26 cellular contexts compared by ENCODE assay signal in the genomic region with DNA sequence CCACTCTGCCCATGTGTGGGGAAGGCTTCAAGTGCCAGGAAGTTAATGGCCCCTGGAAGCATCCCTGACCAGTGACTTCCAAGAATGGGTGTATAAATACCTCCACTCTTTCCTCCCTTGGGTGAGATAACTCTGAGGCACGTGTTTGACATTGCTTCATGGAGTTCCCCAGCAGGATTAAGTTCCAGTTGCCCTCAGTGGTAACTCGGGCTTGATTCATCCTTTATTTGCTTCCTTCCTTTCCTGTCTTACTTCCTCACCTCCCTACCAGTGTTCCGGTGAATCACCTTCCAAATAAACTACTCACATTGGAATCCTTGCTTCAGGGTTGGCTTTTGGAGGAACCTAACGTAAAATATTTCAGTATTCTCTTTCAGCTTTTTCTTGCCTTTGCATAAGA.
DNase-seq lines count a peak whose midpoint lies in the region; TF ChIP-seq lines count a peak whose summit lies in the region.
"Had no signal": no experiment of that assay in that cellular context is flagged by ENCODE, and none has a peak within 500 bp of the region (broad histone marks: within the 10 kb centered on the region; RNA-seq: fewer than 3 reads in every experiment).

No MANE protein-coding gene starts in this region.

- no peak overlapping the region for H3K4me3 ChIP-seq in osteoblast (ENCODE audit: insufficient read depth, low read length)
- H3K4me3 ChIP-seq: vagina had no signal

- peaks cover 9% of the 10 kb centered on the region for H3K36me3 Mint-ChIP-seq in endothelial cell (ENCODE audit: low read depth, unreplicated experiment)
- H3K36me3 Mint-ChIP-seq: CD14-positive monocyte had no signal

- no peaks in the 10 kb centered on the region for H3K9me3 ChIP-seq in osteoblast (ENCODE audit: low read depth, low read length)
- H3K9me3 ChIP-seq: neutrophil, vagina had no signal

- H2AFZ ChIP-seq in osteoblast (ENCODE audit: low read length): peak overlapping the region; percentile 44

- H3K27me3 ChIP-seq in osteoblast (ENCODE audit: insufficient read depth, low read length): no peaks in the 10 kb centered on the region
- H3K27me3 ChIP-seq: vagina had no signal

- H3K4me1 Mint-ChIP-seq in endothelial cell (ENCODE audit: unreplicated experiment): peaks cover 34% of the 10 kb centered on the region
- H3K4me1 Mint-ChIP-seq: activated B cell treated with CpG ODN at 0.5 μM for 24 hours; CD14-positive monocyte; stimulated activated naive CD8-positive, alpha-beta T cell treated with anti-CD3 and anti-CD28 coated beads, Interleukin-15, amount 100 ng/mL, for 72 hours had no signal

- peaks cover 6% of the 10 kb centered on the region for H3K9me3 Mint-ChIP-seq in endothelial cell (ENCODE audit: unreplicated experiment)
- H3K9me3 Mint-ChIP-seq: activated B cell treated with CpG ODN at 0.5 μM for 24 hours; H9; stimulated activated naive CD8-positive, alpha-beta T cell treated with anti-CD3 and anti-CD28 coated beads, Interleukin-15, amount 100 ng/mL, for 72 hours had no signal

- peaks cover 19% of the 10 kb centered on the region for H3K4me1 ChIP-seq in osteoblast (ENCODE audit: insufficient read depth, low read length)

- H3K27ac Mint-ChIP-seq in endothelial cell (ENCODE audit: unreplicated experiment): no peak overlapping the region
- H3K27ac Mint-ChIP-seq: activated B cell treated with CpG ODN at 0.5 μM for 24 hours; activated T-cell treated with anti-CD3 and anti-CD28 coated beads, Interleukin-2, amount 50 U/mL, for 72 hours; CD14-positive monocyte; H9; progenitor cell of endocrine pancreas; stimulated activated naive CD8-positive, alpha-beta T cell treated with anti-CD3 and anti-CD28 coated beads, Interleukin-15, amount 100 ng/mL, for 72 hours had no signal

- no peak overlapping the region for H3K4me2 ChIP-seq in osteoblast (ENCODE audit: insufficient read depth, low read length)

- TF ChIP-seq CTCF in osteoblast (IDR thresholded peaks at IDR 0.05; ENCODE audit: extremely low read depth, low read depth, low read length): no peak
- TF ChIP-seq CTCF in endothelial cell (IDR thresholded peaks at IDR 0.05; ENCODE audit: unreplicated experiment): no peak

- no peaks in the 10 kb centered on the region for H3K36me3 ChIP-seq in osteoblast (ENCODE audit: insufficient read depth, low read length)
- H3K36me3 ChIP-seq: neutrophil, vagina had no signal

- peak; percentile 4 for DNase-seq in HK-2 (ENCODE audit: unreplicated experiment)
- peak; percentile 15 for DNase-seq in RPMI7951 (ENCODE audit: low read depth)
- peak; percentile 66 for DNase-seq in epithelial cell of prostate (ENCODE audit: low read depth, low spot score)
- DNase-seq in osteoblast (ENCODE audit: insufficient read length, low spot score, missing footprints): peak; percentile 39
- no peak for DNase-seq in COLO668 (lab: John Stamatoyannopoulos, UW; ENCODE audit: unreplicated experiment)
- no peak for DNase-seq in RPMI8226
- no peak for DNase-seq in endothelial cell (ENCODE audit: low spot score)
- DNase-seq in GOT3 (lab: John Stamatoyannopoulos, UW): no peak
- DNase-seq: activated B cell treated with CpG ODN at 0.5 μM for 24 hours; activated CD4-positive, alpha-beta T cell treated with anti-CD3 and anti-CD28 coated beads, Interleukin-2, amount 50 U/mL, for 1 hour; activated naive CD4-positive, alpha-beta T cell; activated T-cell treated with anti-CD3 and anti-CD28 coated beads, Interleukin-2, amount 50 U/mL, for 72 hours; cerebellar nuclear complex; erythroblast; foreskin fibroblast; H9; KBM-7; mesendoderm; NCI-H1436; SIG-M5; stimulated activated CD8-positive, alpha-beta memory T cell treated with anti-CD3 and anti-CD28 coated beads, Interleukin-4, amount 100 ng/mL, for 48 hours; stimulated activated naive CD8-positive, alpha-beta T cell treated with anti-CD3 and anti-CD28 coated beads, Interleukin-15, amount 100 ng/mL, for 72 hours had no signal

- H3K79me2 ChIP-seq in osteoblast (ENCODE audit: insufficient read depth, low read length): no peaks in the 10 kb centered on the region

- peak overlapping the region; percentile 86 for H3K27ac ChIP-seq in epithelial cell of prostate
- H3K27ac ChIP-seq in osteoblast (ENCODE audit: low read depth, low read length): no peak overlapping the region
- H3K27ac ChIP-seq: neutrophil, vagina had no signal

- no peaks in the 10 kb centered on the region for H3K27me3 Mint-ChIP-seq in endothelial cell (ENCODE audit: unreplicated experiment)

- no peak overlapping the region for H3K4me3 Mint-ChIP-seq in endothelial cell (ENCODE audit: unreplicated experiment)
- H3K4me3 Mint-ChIP-seq: activated B cell treated with CpG ODN at 0.5 μM for 24 hours; activated T-cell treated with anti-CD3 and anti-CD28 coated beads, Interleukin-2, amount 50 U/mL, for 72 hours; CD14-positive monocyte; H9; stimulated activated naive CD8-positive, alpha-beta T cell treated with anti-CD3 and anti-CD28 coated beads, Interleukin-15, amount 100 ng/mL, for 72 hours had no signal

- no peaks in the 10 kb centered on the region for H4K20me1 ChIP-seq in osteoblast (ENCODE audit: insufficient read depth, low read length)

Comparison
In these comparisons a context has a peak if more than half of its experiments do, and no peak if none do; other contexts are left out.
1. DNase-seq: peak in HK-2 (single experiment), RPMI7951 (single experiment), epithelial cell of prostate (single experiment) and osteoblast (single experiment); none in COLO668 (single experiment), RPMI8226 (single experiment), endothelial cell (single experiment) and GOT3 (single experiment).